8 cellular contexts compared by ENCODE assay signal in genomic region chr7:64891667-64892081, GRCh38. TPM values are rescaled to one million over a fixed set of nuclear protein-coding genes. Genes with fewer than 3 reads are reported as not detected.
DNase-seq lines count a peak whose midpoint lies in the region; ATAC-seq, FAIRE-seq and TF ChIP-seq lines count a peak whose summit lies in the region.
"Not testable (repeated sequence)": the region's sequence is repeated elsewhere in the genome, so short reads cannot be mapped to it uniquely, and the experiment has no call there.

No MANE protein-coding gene starts in this region.

- peak; percentile 72 for FAIRE-seq in H54 (lab: Jason Lieb, UNC)
- peak; percentile 52 for FAIRE-seq in bronchial epithelial cell (lab: Jason Lieb, UNC)

- not testable (repeated sequence) for TF ChIP-seq CTCF in bronchial epithelial cell (IDR thresholded peaks at IDR 0.05; ENCODE audit: insufficient read depth, low read length, severe bottlenecking); lower leg skin (IDR thresholded peaks at IDR 0.05)

- H3K4me3 Mint-ChIP-seq in activated T-cell treated with anti-CD3 and anti-CD28 coated beads, Interleukin-2, amount 50 U/mL, for 72 hours; stimulated activated effector memory CD8-positive, alpha-beta T cell treated with anti-CD3 and anti-CD28 coated beads, Interleukin-12 subunit alpha, Interleukin-12 subunit beta, amount 100 ng/mL, for 72 hours: not testable (repeated sequence)

- H3K36me3 Mint-ChIP-seq in activated T-cell treated with anti-CD3 and anti-CD28 coated beads, Interleukin-2, amount 50 U/mL, for 72 hours (ENCODE audit: insufficient read depth in 2 of 2); stimulated activated effector memory CD8-positive, alpha-beta T cell treated with anti-CD3 and anti-CD28 coated beads, Interleukin-12 subunit alpha, Interleukin-12 subunit beta, amount 100 ng/mL, for 72 hours: not testable (repeated sequence)

- peak overlapping the region; percentile 91 to 94 for H3K27ac ChIP-seq in esophagus (ENCODE audit: low read depth in 2 of 2, low read length in 1 of 2)

- not testable (repeated sequence) for H3K9me3 ChIP-seq in esophagus (ENCODE audit: control insufficient read depth in 2 of 2, insufficient read depth in 1 of 2, low read depth in 1 of 2, low read length in 1 of 2)

- peaks cover 38% of the 10 kb centered on the region for H3K27me3 Mint-ChIP-seq in activated T-cell treated with anti-CD3 and anti-CD28 coated beads, Interleukin-2, amount 50 U/mL, for 72 hours (ENCODE audit: low read depth)

- not testable (repeated sequence) for H3K4me3 ChIP-seq in bronchial epithelial cell (ENCODE audit: low read depth, low read length); esophagus (ENCODE audit: low read depth in 1 of 2, low read length in 2 of 2); lower leg skin (ENCODE audit: low read depth, poor library complexity, severe bottlenecking)

- DNase-seq in H54 (ENCODE audit: insufficient read length, low spot score); activated T-cell treated with anti-CD3 and anti-CD28 coated beads, Interleukin-2, amount 50 U/mL, for 72 hours; bronchial epithelial cell (ENCODE audit: low read depth); stimulated activated effector memory CD8-positive, alpha-beta T cell treated with anti-CD3 and anti-CD28 coated beads, Interleukin-12 subunit alpha, Interleukin-12 subunit beta, amount 100 ng/mL, for 72 hours (ENCODE audit: low spot score in 2 of 2): not testable (repeated sequence)
- DNase-seq in lower leg skin (ENCODE audit: low spot score in 2 of 2) (peak; percentile 12 to 59), ureter (ENCODE audit: low spot score) (peak; percentile 17)

- not testable (repeated sequence) for H3K27ac Mint-ChIP-seq in activated T-cell treated with anti-CD3 and anti-CD28 coated beads, Interleukin-2, amount 50 U/mL, for 72 hours; stimulated activated effector memory CD8-positive, alpha-beta T cell treated with anti-CD3 and anti-CD28 coated beads, Interleukin-12 subunit alpha, Interleukin-12 subunit beta, amount 100 ng/mL, for 72 hours

- H3K9me3 Mint-ChIP-seq in activated T-cell treated with anti-CD3 and anti-CD28 coated beads, Interleukin-2, amount 50 U/mL, for 72 hours; stimulated activated effector memory CD8-positive, alpha-beta T cell treated with anti-CD3 and anti-CD28 coated beads, Interleukin-12 subunit alpha, Interleukin-12 subunit beta, amount 100 ng/mL, for 72 hours: not testable (repeated sequence)

- peaks cover 0 to 24% of the 10 kb centered on the region in 2 donors for H3K4me1 ChIP-seq in esophagus (ENCODE audit: control insufficient read depth in 2 of 2, insufficient read depth in 2 of 2, low read length in 1 of 2)

- not testable (repeated sequence) for H3K36me3 ChIP-seq in bronchial epithelial cell (ENCODE audit: control insufficient read depth, insufficient read depth, low read length); esophagus (ENCODE audit: control insufficient read depth in 2 of 2, insufficient read depth in 2 of 2, low read length in 1 of 2)

- not testable (repeated sequence) for H3K4me1 Mint-ChIP-seq in activated T-cell treated with anti-CD3 and anti-CD28 coated beads, Interleukin-2, amount 50 U/mL, for 72 hours (ENCODE audit: low read depth)
- peaks cover 12% of the 10 kb centered on the region for H3K4me1 Mint-ChIP-seq in stimulated activated effector memory CD8-positive, alpha-beta T cell treated with anti-CD3 and anti-CD28 coated beads, Interleukin-12 subunit alpha, Interleukin-12 subunit beta, amount 100 ng/mL, for 72 hours

- intact Hi-C loops in lower leg skin (cut with DNase I; ENCODE audit: low total_unique reads): not testable (repeated sequence)

- H3K27me3 ChIP-seq in bronchial epithelial cell (ENCODE audit: control insufficient read depth, insufficient read depth, low read length); esophagus (ENCODE audit: control insufficient read depth in 1 of 2, insufficient read depth in 2 of 2, low read length in 2 of 2): not testable (repeated sequence)

- TF ChIP-seq POLR2A in H54 (IDR thresholded peaks at IDR 0.05; ENCODE audit: low read depth, low read length); lower leg skin (IDR thresholded peaks at IDR 0.05): not testable (repeated sequence)

- peak; percentile 14; the same call in 1 of the 3 replicates for ATAC-seq in SK-N-SH treated with all-trans-retinoic acid at 6 μM for 48 hours
- peak; percentile 33 to 35 for ATAC-seq in activated T-cell treated with anti-CD3 and anti-CD28 coated beads, Interleukin-2, amount 50 U/mL, for 72 hours (replicated peaks in 1 of 2)
- peak; percentile 43 for ATAC-seq in stimulated activated effector memory CD8-positive, alpha-beta T cell treated with anti-CD3 and anti-CD28 coated beads, Interleukin-12 subunit alpha, Interleukin-12 subunit beta, amount 100 ng/mL, for 72 hours

RNA-seq across cellular contexts. Expression of gene ZNF273, which starts 11.4 kb away (rescaled TPM):
- total RNA-seq in activated T-cell treated with anti-CD3 and anti-CD28 coated beads, Interleukin-2, amount 50 U/mL, for 72 hours: 10 to 100 TPM; 15.0 to 19.2 TPM
- total RNA-seq in bronchial epithelial cell: 2.6 and 3.1 TPM in 2 replicates
- 10 to 100 TPM in 1 of 2 donors, 1 to 10 TPM in 1; 5.8 to 24.5 TPM for polyA plus RNA-seq in esophagus
- total RNA-seq in lower leg skin: 100 to 1,000 TPM in 1 of 4 donors, 10 to 100 TPM in 3; 61.3 to 224 (median 66.3) TPM
- total RNA-seq in ureter: 11.6 TPM
